Comparison of ENCODE assay signal across 10 cellular contexts in genomic region chr19:33473644-33474305, GRCh38. TPM values are rescaled to one million over a fixed set of nuclear protein-coding genes. Genes with fewer than 3 reads are reported as not detected.
DNase-seq lines count a peak whose midpoint lies in the region; ATAC-seq and TF ChIP-seq lines count a peak whose summit lies in the region.
"Had no signal": no experiment of that assay in that cellular context is flagged by ENCODE, and none has a peak within 500 bp of the region (broad histone marks: within the 10 kb centered on the region; RNA-seq: fewer than 3 reads in every experiment).

No MANE protein-coding gene starts in this region.

- H3K4me2 ChIP-seq in smooth muscle cell, result peak overlapping the region; percentile 22

- ATAC-seq in GM18505 (IDR thresholded peaks at IDR 0.05; ENCODE audit: unreplicated experiment), result no peak
- ATAC-seq: left ventricle myocardium superior had no signal

- TF ChIP-seq CTCF in fibroblast of mammary gland (conservative IDR thresholded peaks at IDR 0.05; ENCODE audit: control insufficient read depth, insufficient read depth, low read depth, low read length) (no peak), smooth muscle cell (IDR thresholded peaks at IDR 0.05; ENCODE audit: borderline replicate concordance, insufficient read depth, poor library complexity, severe bottlenecking) (no peak)

- H2AFZ ChIP-seq in smooth muscle cell (ENCODE audit: low read depth), result no peak overlapping the region

- H3K4me3 ChIP-seq in fibroblast of mammary gland (ENCODE audit: control insufficient read depth, low read depth, low read length) (no peak overlapping the region), smooth muscle cell (no peak overlapping the region)
- H3K4me3 ChIP-seq: ascending aorta, thyroid gland had no signal

- H3K36me3 ChIP-seq in smooth muscle cell (ENCODE audit: low read depth), result no peaks in the 10 kb centered on the region

- no peaks in the 10 kb centered on the region for H3K4me1 ChIP-seq in smooth muscle cell (ENCODE audit: low read depth)
- H3K4me1 ChIP-seq: ascending aorta, thyroid gland had no signal

- H3K79me2 ChIP-seq in smooth muscle cell (ENCODE audit: low read depth), result no peaks in the 10 kb centered on the region

- TF ChIP-seq POLR2A in GM18505 (IDR thresholded peaks at IDR 0.05; ENCODE audit: borderline replicate concordance, extremely low read depth, insufficient read depth, insufficient read length), result no peak

- peak overlapping the region; percentile 56 for H3K27ac ChIP-seq in smooth muscle cell (ENCODE audit: low read depth)
- H3K27ac ChIP-seq: ascending aorta, thyroid gland had no signal

- H3F3A ChIP-seq in smooth muscle cell (ENCODE audit: low read depth), result no peaks in the 10 kb centered on the region

- H3K9ac ChIP-seq in smooth muscle cell (ENCODE audit: low read depth), result no peak overlapping the region

- 85% methylated on average over 6 of the region's 6 CpGs for WGBS in smooth muscle cell (ENCODE audit: low lambda C conversion rate)

- H4K20me1 ChIP-seq in smooth muscle cell (ENCODE audit: low read depth), result peaks cover 25% of the 10 kb centered on the region

- H3K27me3 ChIP-seq in smooth muscle cell (ENCODE audit: low read depth), result no peaks in the 10 kb centered on the region
- H3K27me3 ChIP-seq: ascending aorta, thyroid gland had no signal

- peak; percentile 2 for DNase-seq in HCEC 1CT
- DNase-seq in SW480 (ENCODE audit: low spot score), result peak; percentile 64
- peak; percentile 59 for DNase-seq in fibroblast of mammary gland (ENCODE audit: low read depth)
- no peak for DNase-seq in smooth muscle cell (lab: John Stamatoyannopoulos, UW; ENCODE audit: unreplicated experiment)
- DNase-seq in effector CD4-positive, alpha-beta T cell, result no peak
- DNase-seq in NCI-H2029 (lab: John Stamatoyannopoulos, UW), result no peak
- DNase-seq: left ventricle myocardium superior, thyroid gland had no signal

- H3K9me3 ChIP-seq in smooth muscle cell (replicated peaks; ENCODE audit: low read depth), result no peaks in the 10 kb centered on the region
- H3K9me3 ChIP-seq: ascending aorta, thyroid gland had no signal

RNA-seq across cellular contexts. Expression of gene PEPD, which starts 47.8 kb away (rescaled TPM):
- total RNA-seq in smooth muscle cell, result 53.0 and 57.2 TPM in 2 replicates
- 53.8 and 70.4 TPM in 2 replicates for polyA plus RNA-seq in smooth muscle cell

Comparison
In these comparisons a context has a peak if more than half of its experiments do, and no peak if none do; other contexts are left out.
1. DNase-seq: peak in HCEC 1CT (single experiment), SW480 (single experiment) and fibroblast of mammary gland (single experiment); none in smooth muscle cell (single experiment), effector CD4-positive, alpha-beta T cell (single experiment) and NCI-H2029 (single experiment).